ENCODE assay signal across 20 cellular contexts in the genomic region with DNA sequence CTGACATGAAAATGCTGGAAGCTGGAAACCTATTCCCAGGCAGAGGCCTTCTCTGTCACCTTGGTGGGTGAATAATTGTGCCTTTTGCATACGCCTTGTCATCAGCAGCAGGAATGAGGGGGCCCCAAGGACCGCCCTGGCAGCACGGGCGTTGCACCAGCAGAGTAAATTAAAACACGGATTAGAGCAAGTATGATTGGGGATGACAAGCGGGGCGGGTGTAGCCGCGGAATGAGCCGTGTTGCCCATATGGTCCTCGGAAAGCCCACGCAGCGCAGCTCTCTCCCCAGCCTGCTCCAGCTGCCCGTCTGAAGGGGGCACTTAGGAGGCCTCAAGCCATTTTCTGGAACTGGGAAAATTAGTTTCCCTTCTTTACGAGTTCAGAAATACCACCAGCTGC.
DNase-seq lines count a peak whose midpoint lies in the region; TF ChIP-seq lines count a peak whose summit lies in the region.
"Had no signal": no experiment of that assay in that cellular context is flagged by ENCODE, and none has a peak within 500 bp of the region (broad histone marks: within the 10 kb centered on the region; RNA-seq: fewer than 3 reads in every experiment).

No MANE protein-coding gene starts in this region.

- H3T11ph ChIP-seq in H9 (ENCODE audit: low read length) = no peak overlapping the region

- H3K79me2 ChIP-seq in H9 (ENCODE audit: insufficient read depth, low read length) (no peaks in the 10 kb centered on the region), neural progenitor cell (ENCODE audit: low read depth) (no peaks in the 10 kb centered on the region)

- no peak overlapping the region for H3K23ac ChIP-seq in H9 (ENCODE audit: insufficient read length, low read depth, low read length)

- H3K36me3 ChIP-seq in endodermal cell (ENCODE audit: control insufficient read depth, insufficient read depth, low read length) (no peaks in the 10 kb centered on the region), neural progenitor cell (no peaks in the 10 kb centered on the region)

- WGBS in H9 (ENCODE audit: extremely low coverage, insufficient read length, low lambda C conversion rate) = no CpG with 5 or more reads among the region's 15 CpGs
- WGBS in endodermal cell (ENCODE audit: insufficient coverage in 1 of 2, insufficient read length in 1 of 2), 2 experiments = 79 to 85% methylated on average over 13 to 15 of the region's 15 CpGs

- no peak overlapping the region for H3K9ac ChIP-seq in H9 (ENCODE audit: extremely low read depth, insufficient read length, low read length)
- H3K9ac ChIP-seq in endodermal cell (ENCODE audit: extremely low read depth, low read length, poor library complexity, severe bottlenecking) = no peak overlapping the region
- H3K9ac ChIP-seq in neural progenitor cell = no peak overlapping the region

- H2AFZ ChIP-seq in H9 (ENCODE audit: low read length) (no peak overlapping the region), neural progenitor cell (replicated peaks) (no peak overlapping the region)

- peak overlapping the region; percentile 4; the same call in 1 of the 2 replicates for H3K14ac ChIP-seq in H9 (ENCODE audit: insufficient read depth, low read length)

- H3K36me3 Mint-ChIP-seq in H9 (ENCODE audit: insufficient read depth in 1 of 3, low read depth in 3 of 3) (no peaks in the 10 kb centered on the region; a peak in 1 of 7 replicates), endodermal cell (ENCODE audit: low read depth) (no peaks in the 10 kb centered on the region), neural progenitor cell (peaks cover 2% of the 10 kb centered on the region)
- H3K36me3 Mint-ChIP-seq: CD14-positive monocyte had no signal

- TF ChIP-seq CTCF in H9 (conservative IDR thresholded peaks at IDR 0.05) = no peak
- TF ChIP-seq CTCF in endodermal cell (conservative IDR thresholded peaks at IDR 0.05) = no peak
- TF ChIP-seq CTCF in neural progenitor cell (IDR thresholded peaks at IDR 0.05) = no peak

- H3K27me3 ChIP-seq in H9 (ENCODE audit: insufficient read depth, low read length) = no peaks in the 10 kb centered on the region
- peaks cover 10% of the 10 kb centered on the region for H3K27me3 ChIP-seq in endodermal cell (ENCODE audit: control insufficient read depth, insufficient read depth, low read length, poor library complexity, severe bottlenecking)
- H3K27me3 ChIP-seq in neural progenitor cell = peaks cover 97% of the 10 kb centered on the region

- H2BK15ac ChIP-seq in H9 (ENCODE audit: low read depth, low read length) = no peak overlapping the region

- peaks cover 4% of the 10 kb centered on the region for H3K4me1 ChIP-seq in H9 (ENCODE audit: insufficient read depth, low read length)
- H3K4me1 ChIP-seq in endodermal cell (ENCODE audit: control insufficient read depth, insufficient read depth, low read length) = peaks cover 8% of the 10 kb centered on the region
- H3K4me1 ChIP-seq in neural progenitor cell = peaks cover 33% of the 10 kb centered on the region
- H3K4me1 ChIP-seq: A549 had no signal

- H3K27ac Mint-ChIP-seq in H9 (peak overlapping the region in 1 of 3 experiments; percentile 21; a peak in 1 of 7 replicates), endodermal cell (no peak overlapping the region), neural progenitor cell (peak overlapping the region; percentile 81)
- H3K27ac Mint-ChIP-seq: B cell, HFFc6 had no signal

- H3K27me3 Mint-ChIP-seq in H9 (ENCODE audit: low read depth) = peaks cover 15% of the 10 kb centered on the region
- H3K27me3 Mint-ChIP-seq in endodermal cell (ENCODE audit: insufficient read depth) = peaks cover 66% of the 10 kb centered on the region
- H3K27me3 Mint-ChIP-seq in neural progenitor cell (ENCODE audit: insufficient read depth, low read depth) = peaks cover 56% of the 10 kb centered on the region

- no peak overlapping the region for H3K18ac ChIP-seq in H9 (ENCODE audit: insufficient read length, low read depth, low read length)

- no peak overlapping the region for H2BK5ac ChIP-seq in H9 (ENCODE audit: insufficient read length, low read length)

- no peaks in the 10 kb centered on the region for H3K23me2 ChIP-seq in H9 (ENCODE audit: insufficient read length, low read depth, low read length, poor library complexity, severe bottlenecking)

- H3K4me1 Mint-ChIP-seq in H9 (peaks cover 69 to 75% of the 10 kb centered on the region in 2 experiments), endodermal cell (peaks cover 44% of the 10 kb centered on the region), neural progenitor cell (peaks cover 67% of the 10 kb centered on the region)
- H3K4me1 Mint-ChIP-seq: B cell, CD14-positive monocyte had no signal

- H3K9me3 ChIP-seq in H9 (ENCODE audit: control insufficient read depth, low read depth, low read length) (no peaks in the 10 kb centered on the region), endodermal cell (ENCODE audit: control insufficient read depth, low read length) (no peaks in the 10 kb centered on the region), neural progenitor cell (ENCODE audit: low read depth) (no peaks in the 10 kb centered on the region)
- H3K9me3 ChIP-seq: A549 had no signal

- no peak overlapping the region for H4K8ac ChIP-seq in H9 (replicated peaks; ENCODE audit: insufficient read length, low read depth, low read length)

- H3K56ac ChIP-seq in H9 (ENCODE audit: insufficient read length, low read depth, low read length) = no peak overlapping the region

- no peaks in the 10 kb centered on the region for H3K79me1 ChIP-seq in H9 (ENCODE audit: insufficient read depth, low read depth, low read length, poor library complexity, severe bottlenecking)

- H3K4me2 ChIP-seq in H9 (ENCODE audit: insufficient read depth, insufficient read length, low read length) (no peak overlapping the region), neural progenitor cell (peak overlapping the region; percentile 63)
- H3K4me2 ChIP-seq: A549 had no signal

- no peak for DNase-seq in H9
- DNase-seq in NCI-H2227 treated with DMSO at 0.1 percent for 48 hours (lab: John Stamatoyannopoulos, UW) = peak; percentile 12
- peak; percentile 51 for DNase-seq in endodermal cell
- peak; percentile 32 for DNase-seq in neural progenitor cell (ENCODE audit: low spot score)
- DNase-seq in cerebellum (ENCODE audit: low spot score) = no peak
- no peak for DNase-seq in DMS53 (lab: John Stamatoyannopoulos, UW)
- DNase-seq in hypothalamus (lab: John Stamatoyannopoulos, UW) = no peak
- no peak for DNase-seq in activated naive CD4-positive, alpha-beta T cell (lab: John Stamatoyannopoulos, UW)
- DNase-seq: DMS79 treated with DMSO at 0.1 percent for 48 hours, H7, HFFc6, KBM-7, NCI-H1092 treated with DMSO at 0.1 percent for 48 hours, NCI-H1436 treated with DMSO at 0.1 percent for 48 hours, NCI-H2029, NCI-H446, NCI-H69 had no signal

- no peak overlapping the region for H4K91ac ChIP-seq in H9 (ENCODE audit: insufficient read length, low read depth, low read length)

- no peak overlapping the region for H2BK12ac ChIP-seq in H9 (ENCODE audit: insufficient read length, low read depth, low read length)

- no peaks in the 10 kb centered on the region for H4K20me1 ChIP-seq in H9 (ENCODE audit: control insufficient read depth, insufficient read depth, insufficient read length)
- H4K20me1 ChIP-seq in neural progenitor cell (ENCODE audit: low read depth) = peaks cover 61% of the 10 kb centered on the region

- no peak overlapping the region for H2BK20ac ChIP-seq in H9 (ENCODE audit: low read depth, low read length, poor library complexity, severe bottlenecking)

- H3K9me3 Mint-ChIP-seq in H9 = no peaks in the 10 kb centered on the region; a peak in 2 of 5 replicates
- no peaks in the 10 kb centered on the region for H3K9me3 Mint-ChIP-seq in endodermal cell
- H3K9me3 Mint-ChIP-seq in neural progenitor cell = no peaks in the 10 kb centered on the region
- H3K9me3 Mint-ChIP-seq: HFFc6 had no signal

- H3K27ac ChIP-seq in H9 (ENCODE audit: insufficient read length, low read depth, low read length) = no peak overlapping the region
- peak overlapping the region; percentile 85 for H3K27ac ChIP-seq in endodermal cell (ENCODE audit: low read depth, low read length)
- H3K27ac ChIP-seq in neural progenitor cell = no peak overlapping the region
- H3K27ac ChIP-seq: A549 had no signal

- H2AK5ac ChIP-seq in H9 (ENCODE audit: insufficient read length, low read length) = no peak overlapping the region

- no peak overlapping the region for H2BK120ac ChIP-seq in H9 (ENCODE audit: low read depth, low read length, poor library complexity, severe bottlenecking)

- H3K4me3 Mint-ChIP-seq in H9 (no peak overlapping the region), endodermal cell (no peak overlapping the region), neural progenitor cell (peak overlapping the region; percentile 61)
- H3K4me3 Mint-ChIP-seq: B cell, CD14-positive monocyte, HFFc6 had no signal

- H4K5ac ChIP-seq in H9 (ENCODE audit: insufficient read length, low read depth, low read length) = no peak overlapping the region

- peaks cover 56% of the 10 kb centered on the region for H3F3A ChIP-seq in neural progenitor cell (ENCODE audit: low read depth)

- H3K4me3 ChIP-seq in endodermal cell (ENCODE audit: low read length) = no peak overlapping the region
- no peak overlapping the region for H3K4me3 ChIP-seq in neural progenitor cell
- H3K4me3 ChIP-seq: A549 had no signal

- no peak overlapping the region for H3K4ac ChIP-seq in H9 (ENCODE audit: low read depth, low read length)

Comparison
In these comparisons a context has a peak if more than half of its experiments do, and no peak if none do; other contexts are left out.
1. DNase-seq: peak in NCI-H2227 treated with DMSO at 0.1 percent for 48 hours (single experiment), endodermal cell (single experiment) and neural progenitor cell (single experiment); none in H9 (single experiment), cerebellum (single experiment), DMS53 (single experiment), hypothalamus (0 of 51) and activated naive CD4-positive, alpha-beta T cell (0 of 4).